1 cellular context compared by ENCODE assay signal in genomic region chr11:67374571-67375276, GRCh38.
TF ChIP-seq lines count a peak whose summit lies in the region.

No MANE protein-coding gene starts in this region.

TF ChIP-seq in H1, 55 proteins besides CTCF, POLR2A, EP300 and RAD21:
- TF ChIP-seq CEBPB (IDR thresholded peaks at IDR 0.05; ENCODE audit: low read depth, low read length): no peak
- TF ChIP-seq JUN (IDR thresholded peaks at IDR 0.05; ENCODE audit: low read depth, low read length): no peak
- TF ChIP-seq TAF7 (optimal IDR thresholded peaks at IDR 0.05; ENCODE audit: borderline replicate concordance, low read depth, low read length): no peak
- TF ChIP-seq RBBP5 (IDR thresholded peaks at IDR 0.05; ENCODE audit: borderline replicate concordance, low read depth, low read length): no peak
- TF ChIP-seq CTBP2 (IDR thresholded peaks at IDR 0.05; ENCODE audit: borderline replicate concordance, insufficient read depth, insufficient read length, low read length): no peak
- TF ChIP-seq MAX (IDR thresholded peaks at IDR 0.05): no peak
- no peak for TF ChIP-seq SIRT6 (IDR thresholded peaks at IDR 0.05; ENCODE audit: low read length)
- no peak for TF ChIP-seq SAP30 (IDR thresholded peaks at IDR 0.05; ENCODE audit: insufficient read depth, insufficient replicate concordance, low read length)
- TF ChIP-seq BCL11A (IDR thresholded peaks at IDR 0.05; ENCODE audit: low read depth in 2 of 2, low read length in 2 of 2): no peak
